In genomic region chr7:22445140-22445722, GRCh38 we compare ENCODE assay signal across 8 cellular contexts. TPM values are rescaled to one million over a fixed set of nuclear protein-coding genes. Genes with fewer than 3 reads are reported as not detected.
DNase-seq lines count a peak whose midpoint lies in the region; ATAC-seq and TF ChIP-seq lines count a peak whose summit lies in the region.

No MANE protein-coding gene starts in this region.

- CTCF ChIA-PET in RWPE1 (lab: Yijun Ruan, JAX): interaction anchor here (0.7 kb wide), 1 partner anchor 106 kb away, joined by 3 read pairs; no protein-coding TSS in a partner anchor

- peaks cover 41 to 54% of the 10 kb centered on the region in 2 donors for H3K4me1 Mint-ChIP-seq in stimulated activated naive B cell treated with anti-CD40 and anti-IgM and Interleukin-4, amounts not matched to agents 10 μg/mL and 1 μg/mL and 100 μg/mL, for 72 hours
- peaks cover 13% of the 10 kb centered on the region for H3K4me1 Mint-ChIP-seq in osteocyte (ENCODE audit: unreplicated experiment)

- peak; percentile 27 for DNase-seq in RWPE1 (ENCODE audit: low spot score)
- DNase-seq in right atrium auricular region (ENCODE audit: low spot score): peak; percentile 61
- DNase-seq in stimulated activated naive B cell treated with anti-CD40 and anti-IgM and Interleukin-4, amounts not matched to agents 10 μg/mL and 1 μg/mL and 100 μg/mL, for 72 hours: peak; percentile 23
- no peak for DNase-seq in osteocyte (ENCODE audit: extremely low spot score, unreplicated experiment)

- ATAC-seq in GM18511 (IDR thresholded peaks at IDR 0.05; ENCODE audit: unreplicated experiment): peak; percentile 49
- ATAC-seq in HG03039 (IDR thresholded peaks at IDR 0.05; ENCODE audit: unreplicated experiment): peak; percentile 30
- ATAC-seq in stimulated activated naive B cell treated with anti-CD40 and anti-IgM and Interleukin-4, amounts not matched to agents 10 μg/mL and 1 μg/mL and 100 μg/mL, for 72 hours (replicated peaks): peak; percentile 28 to 33
- ATAC-seq in GM21381 (IDR thresholded peaks at IDR 0.05; ENCODE audit: unreplicated experiment): no peak
- no peak for ATAC-seq in GM18909 (IDR thresholded peaks at IDR 0.05; ENCODE audit: poor library complexity, unreplicated experiment)

- H3K27me3 ChIP-seq in right atrium auricular region: no peaks in the 10 kb centered on the region

- peak overlapping the region in 1 of 2 donors; percentile 9 for H3K4me3 ChIP-seq in right atrium auricular region

- TF ChIP-seq CTCF in RWPE1 (conservative IDR thresholded peaks at IDR 0.05; ENCODE audit: low read depth) (no peak), right atrium auricular region (IDR thresholded peaks at IDR 0.05) (no peak), osteocyte (IDR thresholded peaks at IDR 0.05) (no peak)

- H3K4me1 ChIP-seq in right atrium auricular region: peaks cover 0 to 20% of the 10 kb centered on the region in 2 donors

- H3K4me3 Mint-ChIP-seq in stimulated activated naive B cell treated with anti-CD40 and anti-IgM and Interleukin-4, amounts not matched to agents 10 μg/mL and 1 μg/mL and 100 μg/mL, for 72 hours: peak overlapping the region; percentile 66
- no peak overlapping the region for H3K4me3 Mint-ChIP-seq in osteocyte (ENCODE audit: unreplicated experiment)

- peak overlapping the region; percentile 50 for H3K27ac ChIP-seq in RWPE1
- peak overlapping the region; percentile 52 to 53 for H3K27ac ChIP-seq in right atrium auricular region

- POLR2A ChIA-PET in RWPE1 (lab: Yijun Ruan, JAX; ENCODE audit: low non-redundant PET): no interaction called here

- no peaks in the 10 kb centered on the region for H3K27me3 Mint-ChIP-seq in stimulated activated naive B cell treated with anti-CD40 and anti-IgM and Interleukin-4, amounts not matched to agents 10 μg/mL and 1 μg/mL and 100 μg/mL, for 72 hours
- H3K27me3 Mint-ChIP-seq in osteocyte (ENCODE audit: unreplicated experiment): no peaks in the 10 kb centered on the region

- peaks cover 0 to 14% of the 10 kb centered on the region in 2 donors for H3K36me3 Mint-ChIP-seq in stimulated activated naive B cell treated with anti-CD40 and anti-IgM and Interleukin-4, amounts not matched to agents 10 μg/mL and 1 μg/mL and 100 μg/mL, for 72 hours
- H3K36me3 Mint-ChIP-seq in osteocyte (ENCODE audit: unreplicated experiment): no peaks in the 10 kb centered on the region

- no peaks in the 10 kb centered on the region for H3K9me3 Mint-ChIP-seq in stimulated activated naive B cell treated with anti-CD40 and anti-IgM and Interleukin-4, amounts not matched to agents 10 μg/mL and 1 μg/mL and 100 μg/mL, for 72 hours
- H3K9me3 Mint-ChIP-seq in osteocyte (ENCODE audit: unreplicated experiment): no peaks in the 10 kb centered on the region

- H3K9me3 ChIP-seq in right atrium auricular region: no peaks in the 10 kb centered on the region

- H3K36me3 ChIP-seq in right atrium auricular region: no peaks in the 10 kb centered on the region

- peak overlapping the region; percentile 89 for H3K27ac Mint-ChIP-seq in stimulated activated naive B cell treated with anti-CD40 and anti-IgM and Interleukin-4, amounts not matched to agents 10 μg/mL and 1 μg/mL and 100 μg/mL, for 72 hours
- no peak overlapping the region for H3K27ac Mint-ChIP-seq in osteocyte (ENCODE audit: unreplicated experiment)

RNA-seq across cellular contexts. Expression of gene STEAP1B, which starts 54.8 kb away (rescaled TPM):
- total RNA-seq in right atrium auricular region (under 1 TPM in 1 of 2 donors, not detected in 1; 0.39 TPM), osteocyte (1.3 and 1.4 TPM in 2 replicates)

Comparison
In these comparisons a context has a peak if more than half of its experiments do, and no peak if none do; other contexts are left out.
1. ATAC-seq: peak in GM18511 (single experiment), HG03039 (single experiment) and stimulated activated naive B cell treated with anti-CD40 and anti-IgM and Interleukin-4, amounts not matched to agents 10 μg/mL and 1 μg/mL and 100 μg/mL, for 72 hours (2 of 2); none in GM21381 (single experiment) and GM18909 (single experiment).